9 cellular contexts compared by ENCODE assay signal in genomic region chr14:56487090-56487667, GRCh38.
DNase-seq lines count a peak whose midpoint lies in the region; ATAC-seq, FAIRE-seq and TF ChIP-seq lines count a peak whose summit lies in the region.
"Had no signal": no experiment of that assay in that cellular context is flagged by ENCODE, and none has a peak within 500 bp of the region (broad histone marks: within the 10 kb centered on the region; RNA-seq: fewer than 3 reads in every experiment).

No MANE protein-coding gene starts in this region.

- 66% methylated on average over 4 of the region's 4 CpGs for WGBS in liver

- peaks cover 0 to under 1% (median 0%) of the 10 kb centered on the region in 4 donors for H3K27me3 ChIP-seq in liver (ENCODE audit: control insufficient read depth in 4 of 4, insufficient read depth in 4 of 4, low read length in 3 of 4)

- H3K9me3 ChIP-seq in liver (ENCODE audit: control insufficient read depth in 4 of 4, low read length in 3 of 4) = no peaks in the 10 kb centered on the region

- intact Hi-C loops in Right ventricle myocardium superior (cut with DNase I) = no loop called here

- H3K4me1 ChIP-seq in liver (ENCODE audit: control insufficient read depth in 4 of 4, insufficient read depth in 4 of 4, low read length in 3 of 4) = peaks cover 0 to 3% (median 0%) of the 10 kb centered on the region in 4 donors

- DNase-seq in AG08395 (ENCODE audit: low spot score) (peak; percentile 6), HTR-8/SVneo (ENCODE audit: insufficient read length, low spot score) (peak; percentile 41), astrocyte of the cerebellum (ENCODE audit: low read depth) (peak; percentile 4), Right ventricle myocardium superior (no peak)

- TF ChIP-seq RAD21 in liver (IDR thresholded peaks at IDR 0.05) = peak; percentile 57 to 61

- peak; percentile 49 for TF ChIP-seq CTCF in astrocyte of the cerebellum (IDR thresholded peaks at IDR 0.05; ENCODE audit: low read depth, low read length, missing control alignments)
- peak; percentile 24 for TF ChIP-seq CTCF in liver (IDR thresholded peaks at IDR 0.05; ENCODE audit: low read depth, low read length, missing input control)

- no peaks in the 10 kb centered on the region for H3K36me3 ChIP-seq in liver (ENCODE audit: control insufficient read depth in 4 of 4, insufficient read depth in 3 of 4, low read depth in 1 of 4, low read length in 3 of 4)

- in situ Hi-C loops in astrocyte of the cerebellum (cut with HindIII; ENCODE audit: low sequenced_read_pairs) = loop anchor here (25.0 kb wide), 1 partner anchor 825 kb away; no protein-coding TSS in a partner anchor

- H3K9ac ChIP-seq in liver (ENCODE audit: low read depth in 1 of 2, low read length in 2 of 2) = no peak overlapping the region

- FAIRE-seq in HTR-8/SVneo (lab: Jason Lieb, UNC) = peak; percentile 85
- FAIRE-seq: GM12891 had no signal

- no peak overlapping the region for H3K27ac ChIP-seq in liver (ENCODE audit: low read depth in 1 of 2, low read length in 2 of 2)

- H3K4me3 ChIP-seq in astrocyte of the cerebellum (ENCODE audit: low read depth, low read length) = no peak overlapping the region
- no peak overlapping the region for H3K4me3 ChIP-seq in liver (ENCODE audit: low read depth in 1 of 3, low read length in 3 of 3)

- ATAC-seq in HG03521 (IDR thresholded peaks at IDR 0.05; ENCODE audit: unreplicated experiment) = no peak
- no peak for ATAC-seq in GM18870 (IDR thresholded peaks at IDR 0.05; ENCODE audit: unreplicated experiment)
- no peak for ATAC-seq in HG03432 (IDR thresholded peaks at IDR 0.05; ENCODE audit: unreplicated experiment)
- no peak for ATAC-seq in Right ventricle myocardium superior (ENCODE audit: poor library complexity)

TF ChIP-seq in liver, 16 proteins besides CTCF, POLR2A, EP300 and RAD21:
- TF ChIP-seq MAX (IDR thresholded peaks at IDR 0.05) = no peak
- TF ChIP-seq YY1 (IDR thresholded peaks at IDR 0.05) = no peak
- no peak for TF ChIP-seq ATF3 (IDR thresholded peaks at IDR 0.05)
- TF ChIP-seq FOXA1 (IDR thresholded peaks at IDR 0.05) = no peak
- TF ChIP-seq RXRA (IDR thresholded peaks at IDR 0.05) = no peak
- no peak for TF ChIP-seq EGR1 (IDR thresholded peaks at IDR 0.05; ENCODE audit: low read depth in 2 of 2)
- no peak for TF ChIP-seq FOXA2 (IDR thresholded peaks at IDR 0.05)
- no peak for TF ChIP-seq TAF1 (conservative IDR thresholded peaks at IDR 0.05)
